Comparison of ENCODE assay signal across 1 cellular context in the genomic region with DNA sequence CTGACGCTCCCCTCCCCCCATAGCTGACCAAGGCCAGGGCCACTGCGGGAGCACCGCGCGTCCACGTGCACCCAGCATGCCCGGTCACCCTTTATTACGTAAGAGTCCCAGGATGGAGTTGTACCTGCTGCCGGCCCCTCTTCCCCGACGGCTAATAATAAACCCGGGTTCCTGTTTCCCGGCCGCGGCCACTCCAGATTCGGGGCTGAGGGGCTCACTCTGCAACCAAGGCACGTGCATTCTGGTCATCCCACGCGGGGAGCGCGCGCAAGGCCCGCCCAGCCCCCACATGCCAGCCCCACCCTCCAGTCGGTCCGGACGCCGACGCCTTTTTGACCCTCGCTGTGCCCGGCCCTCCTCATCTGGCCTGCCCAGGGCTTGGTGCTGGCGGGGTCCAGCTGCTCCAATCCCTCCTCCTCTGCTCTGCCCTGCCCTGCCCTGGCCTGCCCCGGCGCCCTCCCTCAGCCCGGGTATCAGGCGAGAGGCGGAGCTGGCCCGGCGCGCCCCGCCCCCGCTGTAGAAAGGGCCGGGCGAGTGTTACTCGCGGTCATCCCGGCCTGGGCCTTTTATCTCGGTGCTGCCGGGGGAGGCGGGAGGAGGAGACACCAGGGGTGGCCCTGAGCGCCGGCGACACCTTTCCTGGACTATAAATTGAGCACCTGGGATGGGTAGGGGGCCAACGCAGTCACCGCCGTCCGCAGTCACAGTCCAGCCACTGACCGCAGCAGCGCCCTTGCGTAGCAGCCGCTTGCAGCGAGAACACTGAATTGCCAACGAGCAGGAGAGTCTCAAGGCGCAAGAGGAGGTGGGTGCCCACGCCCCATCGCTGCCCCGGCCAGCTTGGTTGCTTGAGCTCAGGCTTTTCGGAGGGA.
TF ChIP-seq lines count a peak whose summit lies in the region.

No MANE protein-coding gene starts in this region.

TF ChIP-seq in HepG2, 621 proteins besides CTCF, POLR2A, EP300 and RAD21 (continued from another document and continues in another):
- TF ChIP-seq DMAP1 (CRISPR knock-in tag; IDR thresholded peaks at IDR 0.05) (peak; percentile 68; the same call in 1 of the 2 replicates), GABPA (IDR thresholded peaks at IDR 0.05; ENCODE audit: low read depth, low read length) (no peak), GABPA (CRISPR knock-in tag; IDR thresholded peaks at IDR 0.05; ENCODE audit: low read depth) (peak; percentile 34; the same call in 1 of the 2 replicates), PCBP2 (optimal IDR thresholded peaks at IDR 0.05; ENCODE audit: low read depth, low read length, poor library complexity, severe bottlenecking) (no peak), GZF1 (CRISPR knock-in tag; IDR thresholded peaks at IDR 0.05) (no peak), YY1 (IDR thresholded peaks at IDR 0.05; ENCODE audit: insufficient read depth, insufficient replicate concordance, low read depth, low read length) (peak; percentile 25), MTA1 (CRISPR knock-in tag; IDR thresholded peaks at IDR 0.05; ENCODE audit: borderline replicate concordance) (peak; percentile 31), TBX3 (IDR thresholded peaks at IDR 0.05; ENCODE audit: borderline replicate concordance) (peak; percentile 67; the same call in 1 of the 2 replicates), ZMYM4 (CRISPR knock-in tag; IDR thresholded peaks at IDR 0.05) (peak; percentile 82), NFATC3 (CRISPR knock-in tag; IDR thresholded peaks at IDR 0.05) (no peak), STAT5B (CRISPR knock-in tag; IDR thresholded peaks at IDR 0.05) (no peak), ZNF878 (CRISPR knock-in tag; IDR thresholded peaks at IDR 0.05) (no peak; the same call in 1 of the 2 replicates), NCOA1 (CRISPR knock-in tag; IDR thresholded peaks at IDR 0.05) (no peak; the same call in 1 of the 2 replicates), MATR3 (CRISPR knock-in tag; IDR thresholded peaks at IDR 0.05) (no peak), NPAS2 (CRISPR knock-in tag; IDR thresholded peaks at IDR 0.05; ENCODE audit: borderline replicate concordance) (no peak), TBL1XR1 (IDR thresholded peaks at IDR 0.05; ENCODE audit: borderline replicate concordance, low read length, partially characterized antibody) (peak; percentile 18), KDM5B (CRISPR knock-in tag; IDR thresholded peaks at IDR 0.05; ENCODE audit: borderline replicate concordance) (no peak; the same call in 1 of the 2 replicates), ZBTB1 (CRISPR knock-in tag; IDR thresholded peaks at IDR 0.05; ENCODE audit: borderline replicate concordance) (no peak), PLRG1 (conservative IDR thresholded peaks at IDR 0.05) (no peak), ZNF558 (CRISPR knock-in tag; IDR thresholded peaks at IDR 0.05; ENCODE audit: borderline replicate concordance) (peak; percentile 56; the same call in 1 of the 2 replicates), ARHGAP35 (CRISPR knock-in tag; IDR thresholded peaks at IDR 0.05; ENCODE audit: borderline replicate concordance) (no peak), SIX4 (CRISPR knock-in tag; IDR thresholded peaks at IDR 0.05) (no peak), SP5 (CRISPR knock-in tag; IDR thresholded peaks at IDR 0.05; ENCODE audit: borderline replicate concordance, low read depth) (peak; percentile 91), GLI4 (CRISPR knock-in tag; IDR thresholded peaks at IDR 0.05; ENCODE audit: borderline replicate concordance) (no peak), ZNF670 (CRISPR knock-in tag; IDR thresholded peaks at IDR 0.05; ENCODE audit: borderline replicate concordance) (no peak), HDAC1 (CRISPR knock-in tag; IDR thresholded peaks at IDR 0.05) (peak; percentile 83), ZNF563 (CRISPR knock-in tag; IDR thresholded peaks at IDR 0.05) (peak; percentile 18; the same call in 1 of the 2 replicates), ZNF652 (CRISPR knock-in tag; IDR thresholded peaks at IDR 0.05; ENCODE audit: borderline replicate concordance, low read depth) (no peak), CBFB (CRISPR knock-in tag; IDR thresholded peaks at IDR 0.05) (peak; percentile 63; the same call in 1 of the 2 replicates), ZSCAN22 (CRISPR knock-in tag; IDR thresholded peaks at IDR 0.05) (no peak), KMT2A (CRISPR knock-in tag; IDR thresholded peaks at IDR 0.05) (no peak), NONO (IDR thresholded peaks at IDR 0.05) (no peak), NONO (CRISPR knock-in tag; conservative IDR thresholded peaks at IDR 0.05) (peak; percentile 89), TAF1 (CRISPR knock-in tag; IDR thresholded peaks at IDR 0.05) (peak; percentile 88), ZNF331 (CRISPR knock-in tag; IDR thresholded peaks at IDR 0.05) (peak; percentile 37; the same call in 1 of the 2 replicates), ZBTB38 (CRISPR knock-in tag; IDR thresholded peaks at IDR 0.05) (no peak), JUNB (CRISPR knock-in tag; IDR thresholded peaks at IDR 0.05; ENCODE audit: borderline replicate concordance) (0 out of 2 replicates have a peak, but pooled peaks have one; percentile 28), ZNF616 (CRISPR knock-in tag; IDR thresholded peaks at IDR 0.05; ENCODE audit: low read depth) (no peak), NKX3-1 (CRISPR knock-in tag; IDR thresholded peaks at IDR 0.05) (0 out of 2 replicates have a peak, but pooled peaks have one; percentile 32), GABPB1 (CRISPR knock-in tag; IDR thresholded peaks at IDR 0.05) (peak; percentile 65), ARNT (IDR thresholded peaks at IDR 0.05) (no peak), ZNF589 (CRISPR knock-in tag; conservative IDR thresholded peaks at IDR 0.05) (peak; percentile 22; the same call in 1 of the 2 replicates), DR1 (CRISPR knock-in tag; IDR thresholded peaks at IDR 0.05) (peak; percentile 88), ZNF761 (CRISPR knock-in tag; conservative IDR thresholded peaks at IDR 0.05) (0 out of 2 replicates have a peak, but pooled peaks have one; percentile 25)
- TF ChIP-seq, protein P1, sequence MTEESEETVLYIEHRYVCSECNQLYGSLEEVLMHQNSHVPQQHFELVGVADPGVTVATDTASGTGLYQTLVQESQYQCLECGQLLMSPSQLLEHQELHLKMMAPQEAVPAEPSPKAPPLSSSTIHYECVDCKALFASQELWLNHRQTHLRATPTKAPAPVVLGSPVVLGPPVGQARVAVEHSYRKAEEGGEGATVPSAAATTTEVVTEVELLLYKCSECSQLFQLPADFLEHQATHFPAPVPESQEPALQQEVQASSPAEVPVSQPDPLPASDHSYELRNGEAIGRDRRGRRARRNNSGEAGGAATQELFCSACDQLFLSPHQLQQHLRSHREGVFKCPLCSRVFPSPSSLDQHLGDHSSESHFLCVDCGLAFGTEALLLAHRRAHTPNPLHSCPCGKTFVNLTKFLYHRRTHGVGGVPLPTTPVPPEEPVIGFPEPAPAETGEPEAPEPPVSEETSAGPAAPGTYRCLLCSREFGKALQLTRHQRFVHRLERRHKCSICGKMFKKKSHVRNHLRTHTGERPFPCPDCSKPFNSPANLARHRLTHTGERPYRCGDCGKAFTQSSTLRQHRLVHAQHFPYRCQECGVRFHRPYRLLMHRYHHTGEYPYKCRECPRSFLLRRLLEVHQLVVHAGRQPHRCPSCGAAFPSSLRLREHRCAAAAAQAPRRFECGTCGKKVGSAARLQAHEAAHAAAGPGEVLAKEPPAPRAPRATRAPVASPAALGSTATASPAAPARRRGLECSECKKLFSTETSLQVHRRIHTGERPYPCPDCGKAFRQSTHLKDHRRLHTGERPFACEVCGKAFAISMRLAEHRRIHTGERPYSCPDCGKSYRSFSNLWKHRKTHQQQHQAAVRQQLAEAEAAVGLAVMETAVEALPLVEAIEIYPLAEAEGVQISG (CRISPR knock-in tag; IDR thresholded peaks at IDR 0.05) = peak; percentile 60
- TF ChIP-seq, protein P2, sequence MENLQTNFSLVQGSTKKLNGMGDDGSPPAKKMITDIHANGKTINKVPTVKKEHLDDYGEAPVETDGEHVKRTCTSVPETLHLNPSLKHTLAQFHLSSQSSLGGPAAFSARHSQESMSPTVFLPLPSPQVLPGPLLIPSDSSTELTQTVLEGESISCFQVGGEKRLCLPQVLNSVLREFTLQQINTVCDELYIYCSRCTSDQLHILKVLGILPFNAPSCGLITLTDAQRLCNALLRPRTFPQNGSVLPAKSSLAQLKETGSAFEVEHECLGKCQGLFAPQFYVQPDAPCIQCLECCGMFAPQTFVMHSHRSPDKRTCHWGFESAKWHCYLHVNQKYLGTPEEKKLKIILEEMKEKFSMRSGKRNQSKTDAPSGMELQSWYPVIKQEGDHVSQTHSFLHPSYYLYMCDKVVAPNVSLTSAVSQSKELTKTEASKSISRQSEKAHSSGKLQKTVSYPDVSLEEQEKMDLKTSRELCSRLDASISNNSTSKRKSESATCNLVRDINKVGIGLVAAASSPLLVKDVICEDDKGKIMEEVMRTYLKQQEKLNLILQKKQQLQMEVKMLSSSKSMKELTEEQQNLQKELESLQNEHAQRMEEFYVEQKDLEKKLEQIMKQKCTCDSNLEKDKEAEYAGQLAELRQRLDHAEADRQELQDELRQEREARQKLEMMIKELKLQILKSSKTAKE (CRISPR knock-in tag; IDR thresholded peaks at IDR 0.05; ENCODE audit: borderline replicate concordance) = peak; percentile 87
- TF ChIP-seq, protein P3, sequence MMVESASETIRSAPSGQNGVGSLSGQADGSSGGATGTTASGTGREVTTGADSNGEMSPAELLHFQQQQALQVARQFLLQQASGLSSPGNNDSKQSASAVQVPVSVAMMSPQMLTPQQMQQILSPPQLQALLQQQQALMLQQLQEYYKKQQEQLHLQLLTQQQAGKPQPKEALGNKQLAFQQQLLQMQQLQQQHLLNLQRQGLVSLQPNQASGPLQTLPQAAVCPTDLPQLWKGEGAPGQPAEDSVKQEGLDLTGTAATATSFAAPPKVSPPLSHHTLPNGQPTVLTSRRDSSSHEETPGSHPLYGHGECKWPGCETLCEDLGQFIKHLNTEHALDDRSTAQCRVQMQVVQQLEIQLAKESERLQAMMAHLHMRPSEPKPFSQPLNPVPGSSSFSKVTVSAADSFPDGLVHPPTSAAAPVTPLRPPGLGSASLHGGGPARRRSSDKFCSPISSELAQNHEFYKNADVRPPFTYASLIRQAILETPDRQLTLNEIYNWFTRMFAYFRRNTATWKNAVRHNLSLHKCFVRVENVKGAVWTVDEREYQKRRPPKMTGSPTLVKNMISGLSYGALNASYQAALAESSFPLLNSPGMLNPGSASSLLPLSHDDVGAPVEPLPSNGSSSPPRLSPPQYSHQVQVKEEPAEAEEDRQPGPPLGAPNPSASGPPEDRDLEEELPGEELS (CRISPR knock-in tag; IDR thresholded peaks at IDR 0.05) = peak; percentile 49; the same call in 1 of the 2 replicates
- TF ChIP-seq, protein P4, sequence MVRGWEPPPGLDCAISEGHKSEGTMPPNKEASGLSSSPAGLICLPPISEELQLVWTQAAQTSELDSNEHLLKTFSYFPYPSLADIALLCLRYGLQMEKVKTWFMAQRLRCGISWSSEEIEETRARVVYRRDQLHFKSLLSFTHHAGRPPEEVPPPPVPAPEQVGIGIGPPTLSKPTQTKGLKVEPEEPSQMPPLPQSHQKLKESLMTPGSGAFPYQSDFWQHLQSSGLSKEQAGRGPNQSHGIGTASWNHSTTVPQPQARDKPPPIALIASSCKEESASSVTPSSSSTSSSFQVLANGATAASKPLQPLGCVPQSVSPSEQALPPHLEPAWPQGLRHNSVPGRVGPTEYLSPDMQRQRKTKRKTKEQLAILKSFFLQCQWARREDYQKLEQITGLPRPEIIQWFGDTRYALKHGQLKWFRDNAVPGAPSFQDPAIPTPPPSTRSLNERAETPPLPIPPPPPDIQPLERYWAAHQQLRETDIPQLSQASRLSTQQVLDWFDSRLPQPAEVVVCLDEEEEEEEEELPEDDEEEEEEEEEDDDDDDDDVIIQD (CRISPR knock-in tag; IDR thresholded peaks at IDR 0.05; ENCODE audit: low read depth) = no peak
- TF ChIP-seq, protein P5, sequence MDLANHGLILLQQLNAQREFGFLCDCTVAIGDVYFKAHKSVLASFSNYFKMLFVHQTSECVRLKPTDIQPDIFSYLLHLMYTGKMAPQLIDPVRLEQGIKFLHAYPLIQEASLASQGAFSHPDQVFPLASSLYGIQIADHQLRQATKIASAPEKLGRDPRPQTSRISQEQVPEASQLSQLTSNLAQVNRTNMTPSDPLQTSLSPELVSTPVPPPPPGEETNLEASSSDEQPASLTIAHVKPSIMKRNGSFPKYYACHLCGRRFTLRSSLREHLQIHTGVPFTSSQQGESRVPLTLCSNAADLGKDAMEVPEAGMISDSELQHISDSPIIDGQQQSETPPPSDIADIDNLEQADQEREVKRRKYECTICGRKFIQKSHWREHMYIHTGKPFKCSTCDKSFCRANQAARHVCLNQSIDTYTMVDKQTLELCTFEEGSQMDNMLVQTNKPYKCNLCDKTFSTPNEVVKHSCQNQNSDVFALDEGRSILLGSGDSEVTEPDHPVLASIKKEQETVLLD (CRISPR knock-in tag; IDR thresholded peaks at IDR 0.05; ENCODE audit: low read depth) = peak; percentile 74
- TF ChIP-seq, protein P6, sequence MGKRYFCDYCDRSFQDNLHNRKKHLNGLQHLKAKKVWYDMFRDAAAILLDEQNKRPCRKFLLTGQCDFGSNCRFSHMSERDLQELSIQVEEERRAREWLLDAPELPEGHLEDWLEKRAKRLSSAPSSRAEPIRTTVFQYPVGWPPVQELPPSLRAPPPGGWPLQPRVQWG (CRISPR knock-in tag; IDR thresholded peaks at IDR 0.05; ENCODE audit: borderline replicate concordance, low read depth) = no peak
- TF ChIP-seq, protein P7, sequence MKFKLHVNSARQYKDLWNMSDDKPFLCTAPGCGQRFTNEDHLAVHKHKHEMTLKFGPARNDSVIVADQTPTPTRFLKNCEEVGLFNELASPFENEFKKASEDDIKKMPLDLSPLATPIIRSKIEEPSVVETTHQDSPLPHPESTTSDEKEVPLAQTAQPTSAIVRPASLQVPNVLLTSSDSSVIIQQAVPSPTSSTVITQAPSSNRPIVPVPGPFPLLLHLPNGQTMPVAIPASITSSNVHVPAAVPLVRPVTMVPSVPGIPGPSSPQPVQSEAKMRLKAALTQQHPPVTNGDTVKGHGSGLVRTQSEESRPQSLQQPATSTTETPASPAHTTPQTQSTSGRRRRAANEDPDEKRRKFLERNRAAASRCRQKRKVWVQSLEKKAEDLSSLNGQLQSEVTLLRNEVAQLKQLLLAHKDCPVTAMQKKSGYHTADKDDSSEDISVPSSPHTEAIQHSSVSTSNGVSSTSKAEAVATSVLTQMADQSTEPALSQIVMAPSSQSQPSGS (CRISPR knock-in tag; IDR thresholded peaks at IDR 0.05) = peak; percentile 58; the same call in 1 of the 2 replicates
- TF ChIP-seq, protein P8, sequence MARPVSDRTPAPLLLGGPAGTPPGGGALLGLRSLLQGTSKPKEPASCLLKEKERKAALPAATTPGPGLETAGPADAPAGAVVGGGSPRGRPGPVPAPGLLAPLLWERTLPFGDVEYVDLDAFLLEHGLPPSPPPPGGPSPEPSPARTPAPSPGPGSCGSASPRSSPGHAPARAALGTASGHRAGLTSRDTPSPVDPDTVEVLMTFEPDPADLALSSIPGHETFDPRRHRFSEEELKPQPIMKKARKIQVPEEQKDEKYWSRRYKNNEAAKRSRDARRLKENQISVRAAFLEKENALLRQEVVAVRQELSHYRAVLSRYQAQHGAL (CRISPR knock-in tag; IDR thresholded peaks at IDR 0.05; ENCODE audit: not compliant biosample characterization) = peak; percentile 48
- TF ChIP-seq, protein P9, sequence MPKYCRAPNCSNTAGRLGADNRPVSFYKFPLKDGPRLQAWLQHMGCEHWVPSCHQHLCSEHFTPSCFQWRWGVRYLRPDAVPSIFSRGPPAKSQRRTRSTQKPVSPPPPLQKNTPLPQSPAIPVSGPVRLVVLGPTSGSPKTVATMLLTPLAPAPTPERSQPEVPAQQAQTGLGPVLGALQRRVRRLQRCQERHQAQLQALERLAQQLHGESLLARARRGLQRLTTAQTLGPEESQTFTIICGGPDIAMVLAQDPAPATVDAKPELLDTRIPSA (CRISPR knock-in tag; IDR thresholded peaks at IDR 0.05; ENCODE audit: borderline replicate concordance) = no peak
